ENCODE assay signal across 1 cellular context in genomic region chr15:55526559-55527036, GRCh38.
TF ChIP-seq lines count a peak whose summit lies in the region.

No MANE protein-coding gene starts in this region.

TF ChIP-seq in HepG2, 621 proteins besides CTCF, POLR2A, EP300 and RAD21 (continued from another document):
- TF ChIP-seq PAXIP1 (CRISPR knock-in tag; conservative IDR thresholded peaks at IDR 0.05) (no peak), FOXP1 (IDR thresholded peaks at IDR 0.05) (no peak), FOXP1 (CRISPR knock-in tag; IDR thresholded peaks at IDR 0.05) (no peak), HOXA9 (CRISPR knock-in tag; IDR thresholded peaks at IDR 0.05; ENCODE audit: borderline replicate concordance) (no peak), DPF2 (CRISPR knock-in tag; IDR thresholded peaks at IDR 0.05; ENCODE audit: borderline replicate concordance, low read depth) (no peak), ATF2 (CRISPR knock-in tag; IDR thresholded peaks at IDR 0.05) (0 out of 2 replicates have a peak, but pooled peaks have one; percentile 31), HOXA7 (CRISPR knock-in tag; IDR thresholded peaks at IDR 0.05) (no peak), MAX (IDR thresholded peaks at IDR 0.05) (peak; percentile 99), ZNF563 (CRISPR knock-in tag; IDR thresholded peaks at IDR 0.05) (no peak; the same call in 1 of the 2 replicates), CREB1 (IDR thresholded peaks at IDR 0.05) (no peak), CREB1 (CRISPR knock-in tag; IDR thresholded peaks at IDR 0.05) (no peak), PITX1 (CRISPR knock-in tag; IDR thresholded peaks at IDR 0.05) (no peak), HDAC1 (CRISPR knock-in tag; IDR thresholded peaks at IDR 0.05) (peak; percentile 24; the same call in 1 of the 2 replicates)
